In the genomic region with DNA sequence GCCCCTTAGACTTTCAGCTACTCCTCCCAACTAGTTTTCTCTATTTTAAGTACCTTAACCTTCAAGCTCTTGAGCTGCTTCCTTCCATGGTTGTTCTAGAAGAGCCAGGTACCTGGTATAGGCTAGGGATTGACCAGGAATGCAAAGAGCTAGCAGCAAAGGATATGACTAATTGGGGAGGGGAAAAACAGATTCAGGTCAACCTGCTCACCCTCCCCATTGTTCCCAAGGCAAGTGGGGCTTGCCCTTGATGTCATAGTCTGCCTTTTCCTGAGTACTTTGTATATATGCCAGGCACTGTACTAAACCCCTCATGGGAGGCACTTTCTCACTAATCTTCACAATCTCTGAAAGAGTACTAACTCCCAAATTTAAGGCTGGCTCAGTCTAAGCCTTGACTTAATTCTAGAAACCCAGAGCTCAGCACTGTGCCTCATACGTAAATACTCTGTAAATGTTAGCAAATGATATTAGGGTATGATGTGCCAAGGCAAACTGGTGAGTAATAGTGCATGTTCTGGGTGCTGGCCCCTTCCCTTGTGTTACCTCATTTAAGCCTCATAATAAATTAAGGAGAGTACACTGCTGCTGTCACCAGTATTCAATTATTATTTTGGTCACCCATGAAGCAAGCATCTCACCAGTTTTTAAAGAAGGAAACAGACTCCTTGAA, we compare ENCODE assay signal across 25 cellular contexts. TPM values are rescaled to one million over a fixed set of nuclear protein-coding genes. Genes with fewer than 3 reads are reported as not detected.
A peak's percentile ranks its signal among the peaks of the same experiment; 100 is the strongest.
DNase-seq lines count a peak whose midpoint lies in the region; ATAC-seq and TF ChIP-seq lines count a peak whose summit lies in the region.
"Had no signal": no experiment of that assay in that cellular context is flagged by ENCODE, and none has a peak within 500 bp of the region (broad histone marks: within the 10 kb centered on the region; RNA-seq: fewer than 3 reads in every experiment).

No MANE protein-coding gene starts in this region.

- H3K4me3 ChIP-seq in mammary epithelial cell (replicated peaks in 1 of 3; ENCODE audit: insufficient read depth in 1 of 3, low read depth in 2 of 3, low read length in 3 of 3): no peak overlapping the region
- H3K4me3 ChIP-seq in fibroblast of pulmonary artery (replicated peaks; ENCODE audit: low read depth, low read length): no peak overlapping the region
- no peak overlapping the region for H3K4me3 ChIP-seq in gastrocnemius medialis
- H3K4me3 ChIP-seq: HAP-1, heart right ventricle, transverse colon had no signal

- H3K4me2 ChIP-seq in mammary epithelial cell (ENCODE audit: insufficient read depth, low read depth, low read length): peak overlapping the region; percentile 41

- H3K27me3 ChIP-seq in mammary epithelial cell (ENCODE audit: insufficient read depth, low read length): no peaks in the 10 kb centered on the region
- no peaks in the 10 kb centered on the region for H3K27me3 ChIP-seq in gastrocnemius medialis
- H3K27me3 ChIP-seq: heart right ventricle, transverse colon had no signal

- dilution Hi-C loops in mammary epithelial cell (cut with HindIII; ENCODE audit: low sequenced_read_pairs): no loop called here

- CTCF ChIA-PET in mammary epithelial cell (lab: Charles Lee; ENCODE audit: low non-redundant PET): no interaction called here

- no peak for TF ChIP-seq POLR2A in gastrocnemius medialis (IDR thresholded peaks at IDR 0.05)

- in situ Hi-C loops in mammary epithelial cell (cut with MboI; ENCODE audit: low sequenced_read_pairs in 2 of 2) (loop anchor here in 1 of 2 donors (25.0 kb wide), 3 partner anchors 994 to 1244 kb away; a partner anchor contains a TSS), gastrocnemius medialis (cut with MboI; ENCODE audit: low sequenced_read_pairs in 4 of 4) (loop anchor here in 3 of 4 donors (25.0 kb wide), 2 partner anchors 619 to 994 kb away; no protein-coding TSS in a partner anchor)

- TF ChIP-seq CTCF in mammary epithelial cell (conservative IDR thresholded peaks at IDR 0.05 in 1 of 2, IDR thresholded peaks at IDR 0.05 in 1 of 2; ENCODE audit: extremely low read depth in 1 of 2, insufficient read depth in 1 of 2, low read depth in 1 of 2, low read length in 2 of 2): no peak
- TF ChIP-seq CTCF in fibroblast of pulmonary artery (IDR thresholded peaks at IDR 0.05; ENCODE audit: low read length, missing control alignments): no peak
- no peak for TF ChIP-seq CTCF in gastrocnemius medialis (IDR thresholded peaks at IDR 0.05 in 4 of 5, conservative IDR thresholded peaks at IDR 0.05 in 1 of 5)

- BruUV-seq in mammary epithelial cell (replicated peaks; lab: Mats Ljungman, UMichigan): no TSS peak

- H4K20me1 ChIP-seq in mammary epithelial cell (ENCODE audit: insufficient read depth, low read length): no peaks in the 10 kb centered on the region

- no peaks in the 10 kb centered on the region for H3K79me2 ChIP-seq in mammary epithelial cell (ENCODE audit: insufficient read depth, low read length)

- no peak overlapping the region for H2AFZ ChIP-seq in mammary epithelial cell (ENCODE audit: low read depth, low read length)

- no peak overlapping the region for H3K4me3 Mint-ChIP-seq in T-helper 2 cell treated with Interferon-gamma antibody and Interleukin-4, amounts not matched to agents 5 μg/mL and 100 μg/mL, for 36 hours
- H3K4me3 Mint-ChIP-seq: activated CD4-positive, alpha-beta memory T cell treated with anti-CD3 and anti-CD28 coated beads for 36 hours; natural killer cell treated with Interleukin-12 subunit alpha and Interleukin-12 subunit beta and Interleukin-15 and Interleukin-18, amount 100 ng/mL, for 72 hours; stimulated activated naive CD8-positive, alpha-beta T cell treated with anti-CD3 and anti-CD28 coated beads, Interleukin-15, amount 100 ng/mL, for 72 hours had no signal

- H3K9ac ChIP-seq in mammary epithelial cell (ENCODE audit: insufficient read depth, low read length): no peak overlapping the region

- H3K27me3 Mint-ChIP-seq in T-helper 2 cell treated with Interferon-gamma antibody and Interleukin-4, amounts not matched to agents 5 μg/mL and 100 μg/mL, for 36 hours (ENCODE audit: low read depth): no peaks in the 10 kb centered on the region
- H3K27me3 Mint-ChIP-seq: activated CD4-positive, alpha-beta memory T cell treated with anti-CD3 and anti-CD28 coated beads for 36 hours; natural killer cell treated with Interleukin-12 subunit alpha and Interleukin-12 subunit beta and Interleukin-15 and Interleukin-18, amount 100 ng/mL, for 72 hours; stimulated activated naive CD8-positive, alpha-beta T cell treated with anti-CD3 and anti-CD28 coated beads, Interleukin-15, amount 100 ng/mL, for 72 hours had no signal

- DNase-seq in HT1080 (ENCODE audit: low read depth): peak; percentile 85
- peak; percentile 64 for DNase-seq in mammary epithelial cell
- DNase-seq in fibroblast of pulmonary artery (ENCODE audit: low read depth): peak; percentile 40
- DNase-seq in gastrocnemius medialis: no peak
- DNase-seq in DMS53 treated with DMSO at 0.1 percent for 48 hours (lab: John Stamatoyannopoulos, UW; ENCODE audit: unreplicated experiment): no peak
- DNase-seq in T-helper 2 cell treated with Interferon-gamma antibody and Interleukin-4, amounts not matched to agents 5 μg/mL and 100 μg/mL, for 36 hours (ENCODE audit: low spot score): no peak
- DNase-seq in pons (ENCODE audit: low spot score): no peak
- DNase-seq: activated CD4-positive, alpha-beta memory T cell treated with anti-CD3 and anti-CD28 coated beads for 36 hours; activated CD4-positive, CD25-positive, alpha-beta regulatory T cell; activated CD8-positive, alpha-beta memory T cell treated with anti-CD3 and anti-CD28 coated beads, Interleukin-2, amount 50 U/mL, for 48 hours; activated effector memory CD4-positive, alpha-beta T cell treated with Interleukin-2 at 50 U/mL for 16 hours; effector memory CD4-positive, alpha-beta T cell; heart right ventricle; left ventricle myocardium superior; NCI-H1092; NCI-H1930; NCI-H2227 treated with DMSO at 0.1 percent for 48 hours; NCI-H774; stimulated activated naive CD8-positive, alpha-beta T cell treated with anti-CD3 and anti-CD28 coated beads, Interleukin-15, amount 100 ng/mL, for 72 hours; transverse colon had no signal

- H3K4me1 ChIP-seq in mammary epithelial cell (ENCODE audit: insufficient read depth, low read length): peaks cover 15% of the 10 kb centered on the region
- H3K4me1 ChIP-seq in gastrocnemius medialis: no peaks in the 10 kb centered on the region
- H3K4me1 ChIP-seq: HAP-1, heart right ventricle, transverse colon had no signal

- ATAC-seq in gastrocnemius medialis: peak; percentile 62 to 84
- no peak for ATAC-seq in GM21717 (IDR thresholded peaks at IDR 0.05; ENCODE audit: unreplicated experiment)
- ATAC-seq: left ventricle myocardium superior; natural killer cell treated with Interleukin-12 subunit alpha and Interleukin-12 subunit beta and Interleukin-15 and Interleukin-18, amount 100 ng/mL, for 72 hours; Right ventricle myocardium inferior; sciatic nerve; stimulated activated naive CD8-positive, alpha-beta T cell treated with anti-CD3 and anti-CD28 coated beads, Interleukin-15, amount 100 ng/mL, for 72 hours had no signal

- no peak overlapping the region for H3K27ac Mint-ChIP-seq in T-helper 2 cell treated with Interferon-gamma antibody and Interleukin-4, amounts not matched to agents 5 μg/mL and 100 μg/mL, for 36 hours
- H3K27ac Mint-ChIP-seq: activated CD4-positive, alpha-beta memory T cell treated with anti-CD3 and anti-CD28 coated beads for 36 hours; natural killer cell treated with Interleukin-12 subunit alpha and Interleukin-12 subunit beta and Interleukin-15 and Interleukin-18, amount 100 ng/mL, for 72 hours; stimulated activated naive CD8-positive, alpha-beta T cell treated with anti-CD3 and anti-CD28 coated beads, Interleukin-15, amount 100 ng/mL, for 72 hours had no signal

- H3K9me3 Mint-ChIP-seq in T-helper 2 cell treated with Interferon-gamma antibody and Interleukin-4, amounts not matched to agents 5 μg/mL and 100 μg/mL, for 36 hours: no peaks in the 10 kb centered on the region
- H3K9me3 Mint-ChIP-seq: activated CD4-positive, alpha-beta memory T cell treated with anti-CD3 and anti-CD28 coated beads for 36 hours; natural killer cell treated with Interleukin-12 subunit alpha and Interleukin-12 subunit beta and Interleukin-15 and Interleukin-18, amount 100 ng/mL, for 72 hours; stimulated activated naive CD8-positive, alpha-beta T cell treated with anti-CD3 and anti-CD28 coated beads, Interleukin-15, amount 100 ng/mL, for 72 hours had no signal

- 50% methylated on average over 1 of the region's 1 CpG for WGBS in mammary epithelial cell (ENCODE audit: low coverage, missing lambda C conversion rate)

- H3K36me3 ChIP-seq in mammary epithelial cell (ENCODE audit: insufficient read depth, low read length) (peaks cover 8% of the 10 kb centered on the region), gastrocnemius medialis (peaks cover 10 to 39% of the 10 kb centered on the region in 2 donors)

- H3K27ac ChIP-seq in mammary epithelial cell (ENCODE audit: insufficient read depth, low read depth, low read length) (peak overlapping the region; percentile 6), gastrocnemius medialis (peak overlapping the region in 1 of 4 donors; percentile 29)
- H3K27ac ChIP-seq: heart right ventricle, transverse colon had no signal

- H3K4me1 Mint-ChIP-seq in T-helper 2 cell treated with Interferon-gamma antibody and Interleukin-4, amounts not matched to agents 5 μg/mL and 100 μg/mL, for 36 hours (ENCODE audit: low read depth): no peaks in the 10 kb centered on the region
- H3K4me1 Mint-ChIP-seq: stimulated activated naive CD8-positive, alpha-beta T cell treated with anti-CD3 and anti-CD28 coated beads, Interleukin-15, amount 100 ng/mL, for 72 hours had no signal

- peaks cover 28% of the 10 kb centered on the region for H3K36me3 Mint-ChIP-seq in T-helper 2 cell treated with Interferon-gamma antibody and Interleukin-4, amounts not matched to agents 5 μg/mL and 100 μg/mL, for 36 hours (ENCODE audit: low read depth)

- no peaks in the 10 kb centered on the region for H3K9me3 ChIP-seq in mammary epithelial cell (replicated peaks; ENCODE audit: insufficient read depth, low read length)
- H3K9me3 ChIP-seq in gastrocnemius medialis: no peaks in the 10 kb centered on the region
- H3K9me3 ChIP-seq: HAP-1, heart right ventricle, transverse colon had no signal

- intact Hi-C loops in mammary epithelial cell (cut with micrococcal nuclease) (no loop called here), gastrocnemius medialis (cut with DNase I; ENCODE audit: low total_unique reads) (no loop called here)

RNA-seq across cellular contexts. Expression of a gene that starts 42.2 kb away (rescaled TPM):
- total RNA-seq in HT1080 (2014; rRNA removed; shearing (Covaris generic)): 22.1 and 33.5 TPM in 2 replicates
- polyA plus RNA-seq in HT1080 (2015; cell fraction: cytosol; rRNA removed): 17.7 and 22.2 TPM in 2 replicates
- 38.7 and 45.0 TPM in 2 replicates for polyA plus RNA-seq in HT1080 (2015; cell fraction: nucleus; rRNA removed)
- total RNA-seq in mammary epithelial cell: 10 to 100 TPM; 30.3 to 48.7 TPM
- 13.0 TPM for polyA plus RNA-seq in mammary epithelial cell
- 21.1 TPM for polyA minus RNA-seq in mammary epithelial cell
- 10 to 100 TPM; 17.0 to 33.2 (median 29.1) TPM for total RNA-seq in gastrocnemius medialis

RNA-seq across cellular contexts. Expression of a gene that starts 45.8 kb away (rescaled TPM):
- total RNA-seq in HT1080 (2014; rRNA removed; shearing (Covaris generic)): 7.9 and 10.6 TPM in 2 replicates
- 18.6 and 20.2 TPM in 2 replicates for polyA plus RNA-seq in HT1080 (2015; cell fraction: cytosol; rRNA removed)
- polyA plus RNA-seq in HT1080 (2015; cell fraction: nucleus; rRNA removed): 16.2 and 23.1 TPM in 2 replicates
- total RNA-seq in mammary epithelial cell (10 to 100 TPM; 35.5 to 53.4 TPM), gastrocnemius medialis (10 to 100 TPM; 13.5 to 24.5 (median 15.1) TPM)
- polyA plus RNA-seq in mammary epithelial cell: 35.8 TPM
- polyA minus RNA-seq in mammary epithelial cell: 122 TPM

Comparison
In these comparisons a context has a peak if more than half of its experiments do, and no peak if none do; other contexts are left out.
1. DNase-seq: peak in HT1080 (single experiment), mammary epithelial cell (single experiment) and fibroblast of pulmonary artery (single experiment); none in gastrocnemius medialis (0 of 2), DMS53 treated with DMSO at 0.1 percent for 48 hours (single experiment), T-helper 2 cell treated with Interferon-gamma antibody and Interleukin-4, amounts not matched to agents 5 μg/mL and 100 μg/mL, for 36 hours (single experiment) and pons (single experiment).